8 cellular contexts compared by ENCODE assay signal in genomic region chr10:110919971-110920881, GRCh38. TPM values are rescaled to one million over a fixed set of nuclear protein-coding genes. Genes with fewer than 3 reads are reported as not detected.
DNase-seq lines count a peak whose midpoint lies in the region; ATAC-seq and TF ChIP-seq lines count a peak whose summit lies in the region.

No MANE protein-coding gene starts in this region.

- TF ChIP-seq CTCF in GM13977 (IDR thresholded peaks at IDR 0.05; ENCODE audit: extremely low read depth, insufficient read depth, missing control alignments), result no peak
- no peak for TF ChIP-seq CTCF in upper lobe of left lung (IDR thresholded peaks at IDR 0.05)

- TF ChIP-seq EP300 in upper lobe of left lung (IDR thresholded peaks at IDR 0.05), result no peak

- WGBS in upper lobe of left lung, 2 donors, result 0 to 1% methylated on average over 8 to 28 of the region's 44 CpGs

- H3K27me3 ChIP-seq in mucosa of stomach (ENCODE audit: control insufficient read depth, insufficient read depth, low read length) (no peaks in the 10 kb centered on the region), upper lobe of left lung (no peaks in the 10 kb centered on the region)

- peak; percentile 57 for DNase-seq in ACHN
- peak; percentile 32 for DNase-seq in GM13977 (ENCODE audit: low spot score)
- DNase-seq in NCI-H1694 (lab: John Stamatoyannopoulos, UW), result peak; percentile 23
- DNase-seq in activated CD4-positive, alpha-beta T cell treated with anti-CD3 and anti-CD28 coated beads, Interleukin-2, amount 50 U/mL, for 48 hours, result peak; percentile 21 to 30
- peak; percentile 65 to 79 for DNase-seq in erythroblast (lab: John Stamatoyannopoulos, UW)
- DNase-seq in upper lobe of left lung, result peak in 1 of 2 donors; percentile 52

- ATAC-seq in HG02798 (IDR thresholded peaks at IDR 0.05; ENCODE audit: poor library complexity, unreplicated experiment), result peak; percentile 31
- ATAC-seq in upper lobe of left lung (ENCODE audit: low FRiP score in 2 of 2), result no peak

- in situ Hi-C loops in ACHN (cut with HindIII; ENCODE audit: low pct_ligation_motif_present, low pct_unique_long_range_greater_than_20kb, low sequenced_read_pairs), result no loop called here
- in situ Hi-C loops in GM13977 (cut with MboI; ENCODE audit: low pct_unique_long_range_greater_than_20kb, low sequenced_read_pairs, unreplicated experiment), result loop anchor here (25.0 kb wide), 1 partner anchor 308 kb away; no protein-coding TSS in a partner anchor

- no peaks in the 10 kb centered on the region for H3K9me3 ChIP-seq in mucosa of stomach (ENCODE audit: control insufficient read depth, low read length)
- no peaks in the 10 kb centered on the region for H3K9me3 ChIP-seq in upper lobe of left lung

- H3K36me3 ChIP-seq in mucosa of stomach (ENCODE audit: control insufficient read depth, insufficient read depth, low read length), result no peaks in the 10 kb centered on the region
- H3K36me3 ChIP-seq in upper lobe of left lung, result no peaks in the 10 kb centered on the region

- H3K4me1 ChIP-seq in mucosa of stomach (ENCODE audit: control insufficient read depth, insufficient read depth, low read length), result peaks cover 8% of the 10 kb centered on the region
- peaks cover 18 to 35% (median 27%) of the 10 kb centered on the region in 4 donors for H3K4me1 ChIP-seq in upper lobe of left lung

- peak overlapping the region; percentile 95 for H3K4me3 ChIP-seq in mucosa of stomach (ENCODE audit: low read length)
- H3K4me3 ChIP-seq in upper lobe of left lung, result peak overlapping the region; percentile 69 to 96 (median 82)

- H3K27ac ChIP-seq in upper lobe of left lung, result peak overlapping the region; percentile 95 to 99 (median 98)

- H3K9ac ChIP-seq in mucosa of stomach (ENCODE audit: low read length), result peak overlapping the region; percentile 92

- TF ChIP-seq POLR2A in erythroblast (IDR thresholded peaks at IDR 0.05; ENCODE audit: low read length), result no peak
- TF ChIP-seq POLR2A in upper lobe of left lung (IDR thresholded peaks at IDR 0.05), result no peak

RNA-seq across cellular contexts. Expression of gene SHOC2, which starts 0.8 kb away (rescaled TPM):
- 100 to 1,000 TPM in 1 of 6 donors, 10 to 100 TPM in 5; 24.2 to 117 (median 41.6) TPM for total RNA-seq in upper lobe of left lung

RNA-seq across cellular contexts. Expression of gene BBIP1, which starts 1.2 kb away (rescaled TPM):
- 10 to 100 TPM in 5 of 6 donors, 1 to 10 TPM in 1; 3.4 to 27.4 (median 19.4) TPM for total RNA-seq in upper lobe of left lung

RNA-seq across cellular contexts. Expression of gene PDCD4, which starts 48.5 kb away (rescaled TPM):
- total RNA-seq in upper lobe of left lung, result 100 to 1,000 TPM in 1 of 6 donors, 10 to 100 TPM in 5; 38.0 to 129 (median 57.1) TPM
